In the genomic region with DNA sequence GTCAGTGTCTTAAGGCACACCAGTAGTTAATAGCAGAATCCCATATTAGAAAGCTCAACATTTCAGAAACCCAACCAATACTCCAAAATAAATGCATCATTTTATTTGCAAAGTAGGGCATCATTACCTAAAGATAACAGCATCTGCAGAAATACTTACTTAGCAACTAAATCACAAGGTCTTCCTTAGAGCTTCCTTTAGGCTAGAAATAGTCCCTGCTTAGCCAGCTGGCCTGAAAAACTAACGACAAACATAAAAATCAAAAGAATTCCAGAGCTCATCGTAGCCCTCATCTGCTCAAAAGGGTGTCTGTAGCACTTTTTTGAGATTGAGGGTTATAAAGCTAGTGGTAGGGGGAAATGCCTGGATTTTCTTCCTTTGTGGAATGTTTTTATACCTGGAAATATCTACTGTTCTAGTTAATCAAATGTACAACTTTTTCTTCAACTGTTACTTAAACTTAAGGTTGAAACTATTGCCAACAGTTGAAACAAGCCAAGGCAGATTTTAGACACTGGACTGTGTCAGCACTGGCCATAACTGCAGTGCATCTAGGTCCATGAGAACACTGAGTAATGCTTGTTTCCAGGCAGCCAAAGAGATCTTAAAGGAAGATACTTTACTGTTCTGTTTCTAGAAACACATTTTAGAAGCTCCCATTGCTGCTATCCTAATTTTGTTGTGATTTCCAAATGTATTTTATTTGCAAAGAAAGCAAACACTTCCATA, we compare ENCODE assay signal across 22 cellular contexts.
DNase-seq lines count a peak whose midpoint lies in the region; ATAC-seq and TF ChIP-seq lines count a peak whose summit lies in the region.
"Had no signal": no experiment of that assay in that cellular context is flagged by ENCODE, and none has a peak within 500 bp of the region (broad histone marks: within the 10 kb centered on the region; RNA-seq: fewer than 3 reads in every experiment).

No MANE protein-coding gene starts in this region.

- ATAC-seq in heart right ventricle: peak in 6 of 8 donors; percentile 52 to 73 (median 70)
- ATAC-seq in GM18870 (IDR thresholded peaks at IDR 0.05; ENCODE audit: unreplicated experiment): no peak
- ATAC-seq: activated CD8-positive, alpha-beta memory T cell treated with anti-CD3 and anti-CD28 coated beads, Interleukin-2, amount 10 ng/mL, durations not matched to agents 7 days and 5 days; HCT116; left lung; mucosa of descending colon had no signal

- H3K27ac ChIP-seq in ascending aorta (peak overlapping the region; percentile 83 to 84), heart right ventricle (peak overlapping the region in 8 of 10 donors; percentile 11 to 76 (median 34)), osteoblast (ENCODE audit: low read depth, low read length) (peak overlapping the region; percentile 4), thyroid gland (peak overlapping the region in 2 of 3 donors; percentile 79 to 86)
- H3K27ac ChIP-seq: HL-60, left lung, VCaP had no signal

- H3K9me3 ChIP-seq in ascending aorta: no peaks in the 10 kb centered on the region
- H3K9me3 ChIP-seq in heart right ventricle: peaks cover 0 to 5% (median 0%) of the 10 kb centered on the region in 11 donors
- no peaks in the 10 kb centered on the region for H3K9me3 ChIP-seq in osteoblast (ENCODE audit: low read depth, low read length)
- H3K9me3 ChIP-seq in thyroid gland: no peaks in the 10 kb centered on the region
- H3K9me3 ChIP-seq: left lung, mucosa of descending colon, testis had no signal

- H3K27me3 ChIP-seq in ascending aorta (no peaks in the 10 kb centered on the region), heart right ventricle (no peaks in the 10 kb centered on the region), osteoblast (ENCODE audit: insufficient read depth, low read length) (no peaks in the 10 kb centered on the region), thyroid gland (no peaks in the 10 kb centered on the region)
- H3K27me3 ChIP-seq: left lung, testis had no signal

- no peak for DNase-seq in ascending aorta (ENCODE audit: low spot score in 2 of 2)
- no peak for DNase-seq in heart right ventricle
- DNase-seq in osteoblast (ENCODE audit: insufficient read length, low spot score, missing footprints): no peak
- no peak for DNase-seq in thyroid gland
- DNase-seq in ureter (ENCODE audit: low spot score): no peak
- no peak for DNase-seq in SHP77 treated with DMSO at 0.1 percent for 48 hours (lab: John Stamatoyannopoulos, UW)
- DNase-seq: activated CD4-positive, alpha-beta T cell treated with anti-CD3 and anti-CD28 coated beads, Interleukin-2, amount 10 ng/mL, durations not matched to agents 24 days and 14 days; activated CD8-positive, alpha-beta memory T cell treated with anti-CD3 and anti-CD28 coated beads, Interleukin-2, amount 10 ng/mL, durations not matched to agents 7 days and 5 days; activated naive CD4-positive, alpha-beta T cell treated with anti-CD3 and anti-CD28 coated beads, Interleukin-2, amount 10 ng/mL, durations not matched to agents 7 days and 5 days; amniotic stem cell; central memory CD4-positive, alpha-beta T cell; dermis blood vessel endothelial cell; EL; left lung; mucosa of descending colon; NCI-H1694 treated with DMSO at 0.1 percent for 48 hours; small intestine; testis had no signal

- H3K79me2 ChIP-seq in osteoblast (ENCODE audit: insufficient read depth, low read length): no peaks in the 10 kb centered on the region

- H3K4me1 ChIP-seq in ascending aorta (peaks cover 11 to 35% of the 10 kb centered on the region in 2 donors), heart right ventricle (peaks cover 0 to 44% (median 25%) of the 10 kb centered on the region in 9 donors), osteoblast (ENCODE audit: insufficient read depth, low read length) (peaks cover 40% of the 10 kb centered on the region), thyroid gland (peaks cover 25 to 31% of the 10 kb centered on the region in 2 donors)
- H3K4me1 ChIP-seq: left lung had no signal

- WGBS in heart right ventricle, 2 donors: 32 to 34% methylated on average over 2 of the region's 2 CpGs
- WGBS in thyroid gland, 2 donors: 24 to 40% methylated on average over 2 of the region's 2 CpGs

- no peak for TF ChIP-seq CTCF in ascending aorta (IDR thresholded peaks at IDR 0.05)
- no peak for TF ChIP-seq CTCF in heart right ventricle (IDR thresholded peaks at IDR 0.05)
- TF ChIP-seq CTCF in osteoblast (IDR thresholded peaks at IDR 0.05; ENCODE audit: extremely low read depth, low read depth, low read length): no peak
- no peak for TF ChIP-seq CTCF in thyroid gland (IDR thresholded peaks at IDR 0.05)

- H3K4me3 ChIP-seq in ascending aorta (no peak overlapping the region), heart right ventricle (no peak overlapping the region), osteoblast (ENCODE audit: insufficient read depth, low read length) (no peak overlapping the region), thyroid gland (replicated peaks in 1 of 3) (no peak overlapping the region)
- H3K4me3 ChIP-seq: left lung, mucosa of descending colon, testis had no signal

- H2AFZ ChIP-seq in osteoblast (ENCODE audit: low read length): peak overlapping the region; percentile 60

- TF ChIP-seq POLR2A in thyroid gland (IDR thresholded peaks at IDR 0.05): no peak

- H3K4me2 ChIP-seq in osteoblast (ENCODE audit: insufficient read depth, low read length): peak overlapping the region; percentile 15

- no peaks in the 10 kb centered on the region for H3K36me3 ChIP-seq in ascending aorta
- H3K36me3 ChIP-seq in heart right ventricle: no peaks in the 10 kb centered on the region
- no peaks in the 10 kb centered on the region for H3K36me3 ChIP-seq in osteoblast (ENCODE audit: insufficient read depth, low read length)
- no peaks in the 10 kb centered on the region for H3K36me3 ChIP-seq in thyroid gland
- H3K36me3 ChIP-seq: left lung had no signal

- intact Hi-C loops in ascending aorta (cut with DNase I): loop anchor here (5.0 kb wide), 1 partner anchor 129 kb away; a partner anchor contains a TSS
- intact Hi-C loops in heart right ventricle (cut with DNase I): loop anchor here in 1 of 10 donors (10.0 kb wide), 1 partner anchor 63 kb away; no protein-coding TSS in a partner anchor
- intact Hi-C loops in thyroid gland (cut with DNase I): no loop called here

- H4K20me1 ChIP-seq in osteoblast (ENCODE audit: insufficient read depth, low read length): no peaks in the 10 kb centered on the region

Comparison
In these comparisons a context has a peak if more than half of its experiments do, and no peak if none do; other contexts are left out.
1. H3K27ac ChIP-seq: peak in every context shown above with its lines; median percentile 84 in ascending aorta; 82 in thyroid gland; 34 in heart right ventricle; 4 in osteoblast.